In genomic region chr19:35901055-35901644, GRCh38 we compare ENCODE assay signal across 8 cellular contexts. TPM values are rescaled to one million over a fixed set of nuclear protein-coding genes. Genes with fewer than 3 reads are reported as not detected.
A peak's percentile ranks its signal among the peaks of the same experiment; 100 is the strongest.
DNase-seq lines count a peak whose midpoint lies in the region; ATAC-seq and TF ChIP-seq lines count a peak whose summit lies in the region.

No MANE protein-coding gene starts in this region.

- H3K4me1 Mint-ChIP-seq in activated naive CD4-positive, alpha-beta T cell treated with anti-CD3 and anti-CD28 coated beads for 36 hours (ENCODE audit: low read depth), result peaks cover 67% of the 10 kb centered on the region
- peaks cover 48% of the 10 kb centered on the region for H3K4me1 Mint-ChIP-seq in activated CD8-positive, alpha-beta T cell treated with anti-CD3 and anti-CD28 coated beads for 36 hours (ENCODE audit: low read depth)

- intact Hi-C loops in activated naive CD4-positive, alpha-beta T cell treated with anti-CD3 and anti-CD28 coated beads for 36 hours (cut with micrococcal nuclease), result loop anchor here (5.0 kb wide), 1 partner anchor 354 kb away; the partner anchor contains the start of gene TMEM147
- intact Hi-C loops in activated CD8-positive, alpha-beta T cell treated with anti-CD3 and anti-CD28 coated beads for 36 hours (cut with micrococcal nuclease), result loop anchor here (2.0 kb wide), 1 partner anchor 30 kb away; no protein-coding TSS in a partner anchor
- intact Hi-C loops in thyroid gland (cut with DNase I), result no loop called here

- no peak for ATAC-seq in activated CD8-positive, alpha-beta T cell treated with anti-CD3 and anti-CD28 coated beads for 36 hours
- no peak for ATAC-seq in HG03565 (IDR thresholded peaks at IDR 0.05; ENCODE audit: unreplicated experiment)

- no peaks in the 10 kb centered on the region for H3K4me1 ChIP-seq in iPS-18a (ENCODE audit: control insufficient read depth, low read depth, low read length)
- H3K4me1 ChIP-seq in thyroid gland, result peaks cover 7 to 27% of the 10 kb centered on the region in 2 donors

- H3K9me3 ChIP-seq in iPS-18a (ENCODE audit: control insufficient read depth, low read depth, low read length) (no peaks in the 10 kb centered on the region), thyroid gland (no peaks in the 10 kb centered on the region)

- H3K27ac Mint-ChIP-seq in activated naive CD4-positive, alpha-beta T cell treated with anti-CD3 and anti-CD28 coated beads for 36 hours, result peak overlapping the region; percentile 98
- H3K27ac Mint-ChIP-seq in activated CD8-positive, alpha-beta T cell treated with anti-CD3 and anti-CD28 coated beads for 36 hours, result peak overlapping the region; percentile 96

- H3K4me3 ChIP-seq in iPS-18a (ENCODE audit: low read length), result peak overlapping the region; percentile 85
- no peak overlapping the region for H3K4me3 ChIP-seq in thyroid gland (replicated peaks in 1 of 3)

- H3K36me3 ChIP-seq in iPS-18a (ENCODE audit: control insufficient read depth, low read depth, low read length) (peaks cover 11% of the 10 kb centered on the region), thyroid gland (peaks cover 8% of the 10 kb centered on the region in 2 donors)

- TF ChIP-seq POLR2A in thyroid gland (IDR thresholded peaks at IDR 0.05), result no peak

- H3K4me3 Mint-ChIP-seq in activated naive CD4-positive, alpha-beta T cell treated with anti-CD3 and anti-CD28 coated beads for 36 hours, result peak overlapping the region; percentile 94
- H3K4me3 Mint-ChIP-seq in activated CD8-positive, alpha-beta T cell treated with anti-CD3 and anti-CD28 coated beads for 36 hours, result peak overlapping the region; percentile 86

- H3K27me3 Mint-ChIP-seq in activated naive CD4-positive, alpha-beta T cell treated with anti-CD3 and anti-CD28 coated beads for 36 hours (ENCODE audit: low read depth), result no peaks in the 10 kb centered on the region
- H3K27me3 Mint-ChIP-seq in activated CD8-positive, alpha-beta T cell treated with anti-CD3 and anti-CD28 coated beads for 36 hours, result no peaks in the 10 kb centered on the region

- peaks cover 28% of the 10 kb centered on the region for H3K36me3 Mint-ChIP-seq in activated naive CD4-positive, alpha-beta T cell treated with anti-CD3 and anti-CD28 coated beads for 36 hours (ENCODE audit: low read depth)
- peaks cover 41% of the 10 kb centered on the region for H3K36me3 Mint-ChIP-seq in activated CD8-positive, alpha-beta T cell treated with anti-CD3 and anti-CD28 coated beads for 36 hours (ENCODE audit: low read depth)

- H3K9me3 Mint-ChIP-seq in activated naive CD4-positive, alpha-beta T cell treated with anti-CD3 and anti-CD28 coated beads for 36 hours, result no peaks in the 10 kb centered on the region
- H3K9me3 Mint-ChIP-seq in activated CD8-positive, alpha-beta T cell treated with anti-CD3 and anti-CD28 coated beads for 36 hours, result no peaks in the 10 kb centered on the region

- DNase-seq in activated naive CD4-positive, alpha-beta T cell treated with anti-CD3 and anti-CD28 coated beads for 36 hours, result no peak
- no peak for DNase-seq in activated naive CD4-positive, alpha-beta T cell treated with Interleukin-2 at 50 U/mL for 16 hours
- no peak for DNase-seq in activated CD8-positive, alpha-beta T cell treated with anti-CD3 and anti-CD28 coated beads for 36 hours
- DNase-seq in thyroid gland (no peak), NCI-H146 (lab: John Stamatoyannopoulos, UW) (no peak), NCI-H2171 (lab: John Stamatoyannopoulos, UW) (no peak)

- 66 to 79% methylated on average over 1 to 2 of the region's 2 CpGs for WGBS in thyroid gland, 2 donors

- H3K9ac ChIP-seq in iPS-18a (ENCODE audit: low read length), result no peak overlapping the region

- H3K27ac ChIP-seq in iPS-18a (ENCODE audit: low read length) (no peak overlapping the region), thyroid gland (peak overlapping the region; percentile 30 to 85 (median 72))

- CTCF ChIA-PET in activated naive CD4-positive, alpha-beta T cell treated with anti-CD3 and anti-CD28 coated beads for 36 hours (lab: Charles Lee), result no interaction called here
- CTCF ChIA-PET in activated CD8-positive, alpha-beta T cell treated with anti-CD3 and anti-CD28 coated beads for 36 hours (lab: Charles Lee), result interaction anchor here (0.9 kb wide), 1 partner anchor 31 kb away, joined by 3 read pairs; no protein-coding TSS in a partner anchor

- POLR2A ChIA-PET in activated CD8-positive, alpha-beta T cell treated with anti-CD3 and anti-CD28 coated beads for 36 hours (lab: Charles Lee), result interaction anchor here (1.5 to 1.9 kb wide), 2 partner anchors 15 to 156 kb away, joined by 3 to 4 read pairs; partner anchors contain the start of genes PSENEN and U2AF1L4

- peaks cover 13% of the 10 kb centered on the region for H3K27me3 ChIP-seq in iPS-18a (ENCODE audit: control insufficient read depth, insufficient read depth, low read length)
- H3K27me3 ChIP-seq in thyroid gland, result no peaks in the 10 kb centered on the region

- no peak for TF ChIP-seq CTCF in activated CD8-positive, alpha-beta T cell treated with anti-CD3 and anti-CD28 coated beads for 36 hours (IDR thresholded peaks at IDR 0.05)
- no peak for TF ChIP-seq CTCF in thyroid gland (IDR thresholded peaks at IDR 0.05)

RNA-seq across cellular contexts. Expression of gene NFKBID, which starts 0.8 kb away (rescaled TPM):
- 10 to 100 TPM; 56.2 to 56.4 TPM for total RNA-seq in activated naive CD4-positive, alpha-beta T cell treated with anti-CD3 and anti-CD28 coated beads for 36 hours
- total RNA-seq in activated CD8-positive, alpha-beta T cell treated with anti-CD3 and anti-CD28 coated beads for 36 hours, result 10 to 100 TPM; 80.8 to 81.2 TPM
- total RNA-seq in thyroid gland, result 10 to 100 TPM in 3 of 4 donors, 1 to 10 TPM in 1; 7.0 to 56.7 (median 16.9) TPM

RNA-seq across cellular contexts. Expression of gene HCST, which starts 1.2 kb away (rescaled TPM):
- 10 to 100 TPM; 11.7 to 14.5 TPM for total RNA-seq in activated naive CD4-positive, alpha-beta T cell treated with anti-CD3 and anti-CD28 coated beads for 36 hours
- 10 to 100 TPM; 57.1 to 72.0 TPM for total RNA-seq in activated CD8-positive, alpha-beta T cell treated with anti-CD3 and anti-CD28 coated beads for 36 hours
- total RNA-seq in thyroid gland, result 1 to 10 TPM in 2 of 4 donors, not detected in 2; 1.4 to 4.4 TPM

RNA-seq across cellular contexts. Expression of gene TYROBP, which starts 6.9 kb away (rescaled TPM):
- not detected for total RNA-seq in activated naive CD4-positive, alpha-beta T cell treated with anti-CD3 and anti-CD28 coated beads for 36 hours
- 1 to 10 TPM in 1 of 2 experiments, under 1 TPM in 1; 0.81 to 1.5 TPM for total RNA-seq in activated CD8-positive, alpha-beta T cell treated with anti-CD3 and anti-CD28 coated beads for 36 hours
- total RNA-seq in thyroid gland, result 10 to 100 TPM; 10.1 to 80.4 (median 27.5) TPM

RNA-seq across cellular contexts. Expression of gene APLP1, which starts 32.8 kb away (rescaled TPM):
- 1 to 10 TPM in 1 of 2 experiments, under 1 TPM in 1; 0.79 to 1.2 TPM for total RNA-seq in activated naive CD4-positive, alpha-beta T cell treated with anti-CD3 and anti-CD28 coated beads for 36 hours
- total RNA-seq in activated CD8-positive, alpha-beta T cell treated with anti-CD3 and anti-CD28 coated beads for 36 hours, result 1 to 10 TPM; 2.0 to 2.1 TPM
- total RNA-seq in thyroid gland, result 1 to 10 TPM in 2 of 4 donors, under 1 TPM in 2; 0.67 to 5.3 (median 2.8) TPM

RNA-seq across cellular contexts. Expression of gene LRFN3, which starts 35.0 kb away (rescaled TPM):
- total RNA-seq in activated naive CD4-positive, alpha-beta T cell treated with anti-CD3 and anti-CD28 coated beads for 36 hours, result 1 to 10 TPM; 4.0 TPM
- total RNA-seq in activated CD8-positive, alpha-beta T cell treated with anti-CD3 and anti-CD28 coated beads for 36 hours, result 1 to 10 TPM; 4.8 to 6.6 TPM
- total RNA-seq in thyroid gland, result 10 to 100 TPM in 3 of 4 donors, 1 to 10 TPM in 1; 7.1 to 15.5 (median 11.1) TPM

Comparison
In these comparisons a context has a peak if more than half of its experiments do, and no peak if none do; other contexts are left out.
1. RNA of gene TYROBP, which starts 6.9 kb away (total RNA-seq): 10.1 to 80.4 TPM in thyroid gland; 0.81 to 1.5 TPM in activated CD8-positive, alpha-beta T cell treated with anti-CD3 and anti-CD28 coated beads for 36 hours and not detected in activated naive CD4-positive, alpha-beta T cell treated with anti-CD3 and anti-CD28 coated beads for 36 hours; every median in the first group is over 4 times any median in the second.